In genomic region chr18:55879331-55879730, GRCh38 we compare ENCODE assay signal across 28 cellular contexts.
"Had no signal": no experiment of that assay in that cellular context is flagged by ENCODE, and none has a peak within 500 bp of the region (broad histone marks: within the 10 kb centered on the region; RNA-seq: fewer than 3 reads in every experiment).

No MANE protein-coding gene starts in this region.

- H3K9me3 ChIP-seq: Peyer's patch, SJCRH30, SK-N-SH had no signal

- H3K9me3 Mint-ChIP-seq: activated CD8-positive, alpha-beta T cell treated with anti-CD3 and anti-CD28 coated beads for 36 hours; activated naive CD4-positive, alpha-beta T cell treated with anti-CD3 and anti-CD28 coated beads, Interleukin-2, amount 50 U/mL, for 24 hours had no signal

- H3K4me2 ChIP-seq: KMS-11, SK-N-SH had no signal

- H3K4me1 ChIP-seq: Peyer's patch, SJCRH30 had no signal

- H3K4me1 Mint-ChIP-seq: activated naive CD4-positive, alpha-beta T cell treated with anti-CD3 and anti-CD28 coated beads, Interleukin-2, amount 50 U/mL, for 24 hours had no signal

- H3K36me3 Mint-ChIP-seq: activated naive CD4-positive, alpha-beta T cell treated with anti-CD3 and anti-CD28 coated beads, Interleukin-2, amount 50 U/mL, for 24 hours had no signal

- H3K4me3 ChIP-seq: Peyer's patch, SJCRH30 had no signal

- H3K9ac ChIP-seq: KMS-11, SK-N-SH had no signal

- H3K36me3 ChIP-seq: Peyer's patch, SJCRH30 had no signal

- ATAC-seq: activated CD4-positive, alpha-beta T cell treated with anti-CD3 and anti-CD28 coated beads for 36 hours; activated CD8-positive, alpha-beta T cell treated with anti-CD3 and anti-CD28 coated beads for 36 hours had no signal

- H3K27ac ChIP-seq: KMS-11, Peyer's patch, RWPE1, SJCRH30, VCaP had no signal

- DNase-seq: activated CD4-positive, alpha-beta T cell treated with anti-CD3 and anti-CD28 coated beads for 36 hours; activated CD8-positive, alpha-beta memory T cell treated with anti-CD3 and anti-CD28 coated beads, Interleukin-2, amount 50 U/mL, for 4 hours; activated CD8-positive, alpha-beta T cell treated with anti-CD3 and anti-CD28 coated beads for 36 hours; activated effector memory CD4-positive, alpha-beta T cell treated with Interleukin-2 at 50 U/mL for 16 hours; activated naive CD4-positive, alpha-beta T cell; amygdala; cerebellar nuclear complex; MV-4-11; NCI-H1092 treated with DMSO at 0.1 percent for 48 hours; NCI-H1417 treated with DMSO at 0.1 percent for 48 hours; NCI-H1694; NCI-H2029; NCI-H2107; NCI-H2171 treated with DMSO at 0.1 percent for 48 hours; NCI-H226; NCI-H510A; NCI-H69; NK-92 treated with Interleukin-12 subunit alpha and Interleukin-12 subunit beta, amount 100 ng/mL, for 24 hours; OCI-M1; Peyer's patch; Right ventricle myocardium superior; SJCRH30; SK-N-SH; T-helper 1 cell had no signal

- H3K27me3 ChIP-seq: Peyer's patch, SJCRH30 had no signal

- H3K9me2 ChIP-seq: SK-N-SH had no signal

- H3K4me3 Mint-ChIP-seq: activated CD4-positive, alpha-beta T cell treated with anti-CD3 and anti-CD28 coated beads for 36 hours; activated CD8-positive, alpha-beta T cell treated with anti-CD3 and anti-CD28 coated beads for 36 hours; activated naive CD4-positive, alpha-beta T cell treated with anti-CD3 and anti-CD28 coated beads, Interleukin-2, amount 50 U/mL, for 24 hours had no signal

- H3K27ac Mint-ChIP-seq: activated CD4-positive, alpha-beta T cell treated with anti-CD3 and anti-CD28 coated beads for 36 hours; activated CD8-positive, alpha-beta T cell treated with anti-CD3 and anti-CD28 coated beads for 36 hours; activated naive CD4-positive, alpha-beta T cell treated with anti-CD3 and anti-CD28 coated beads, Interleukin-2, amount 50 U/mL, for 24 hours had no signal

- H3K27me3 Mint-ChIP-seq: activated CD4-positive, alpha-beta T cell treated with anti-CD3 and anti-CD28 coated beads for 36 hours; activated CD8-positive, alpha-beta T cell treated with anti-CD3 and anti-CD28 coated beads for 36 hours; activated naive CD4-positive, alpha-beta T cell treated with anti-CD3 and anti-CD28 coated beads, Interleukin-2, amount 50 U/mL, for 24 hours had no signal
